ENCODE assay signal across 14 cellular contexts in genomic region chr15:40334541-40334940, GRCh38. TPM values are rescaled to one million over a fixed set of nuclear protein-coding genes. Genes with fewer than 3 reads are reported as not detected.
DNase-seq lines count a peak whose midpoint lies in the region; ATAC-seq, FAIRE-seq and TF ChIP-seq lines count a peak whose summit lies in the region.
"Had no signal": no experiment of that assay in that cellular context is flagged by ENCODE, and none has a peak within 500 bp of the region (broad histone marks: within the 10 kb centered on the region; RNA-seq: fewer than 3 reads in every experiment).

No MANE protein-coding gene starts in this region.

- ATAC-seq in T-cell (replicated peaks in 1 of 4): no peak
- no peak for ATAC-seq in HG02885 (IDR thresholded peaks at IDR 0.05; ENCODE audit: poor library complexity, unreplicated experiment)

- no peaks in the 10 kb centered on the region for H3K9me3 ChIP-seq in CD8-positive, alpha-beta memory T cell (ENCODE audit: low read length)
- H3K9me3 ChIP-seq in keratinocyte (ENCODE audit: control insufficient read depth, low read depth, low read length) (no peaks in the 10 kb centered on the region), Caco-2 (no peaks in the 10 kb centered on the region)
- H3K9me3 ChIP-seq: SJCRH30 had no signal

- no peak overlapping the region for H3K4me3 ChIP-seq in CD8-positive, alpha-beta memory T cell (ENCODE audit: low read length)
- H3K4me3 ChIP-seq in keratinocyte (ENCODE audit: control insufficient read depth in 2 of 3, extremely low read depth in 1 of 3, insufficient read depth in 2 of 3, low read depth in 1 of 3, low read length in 3 of 3) (no peak overlapping the region), skin epidermis (no peak overlapping the region), Caco-2 (ENCODE audit: low read depth, low read length) (no peak overlapping the region)
- H3K4me3 ChIP-seq: SJCRH30 had no signal

- no peak for FAIRE-seq in keratinocyte (lab: Jason Lieb, UNC)

- H3K79me2 ChIP-seq in keratinocyte (ENCODE audit: control insufficient read depth, insufficient read depth, low read length): peaks cover 24% of the 10 kb centered on the region

- H2AFZ ChIP-seq in keratinocyte (ENCODE audit: control insufficient read depth, low read length): no peak overlapping the region

- H3K9ac ChIP-seq in keratinocyte (ENCODE audit: control insufficient read depth, extremely low read depth, insufficient read depth, low read length): no peak overlapping the region

- POLR2A ChIA-PET in CD8-positive, alpha-beta memory T cell (lab: Charles Lee): interaction anchor here (1.7 kb wide), 1 partner anchor 9 kb away, joined by 5 read pairs; no protein-coding TSS in a partner anchor
- POLR2A ChIA-PET in T-cell (lab: Charles Lee): interaction anchor here in 1 of 2 donors (0.9 kb wide), 1 partner anchor 11 kb away, joined by 3 read pairs; the partner anchor contains the start of gene INAFM2
- POLR2A ChIA-PET in Caco-2 (lab: Charles Lee): no interaction called here

- H3K9me1 ChIP-seq in keratinocyte (ENCODE audit: control insufficient read depth, extremely low read depth, insufficient read depth, low read length): peaks cover 2% of the 10 kb centered on the region

- no peaks in the 10 kb centered on the region for H3K36me3 ChIP-seq in CD8-positive, alpha-beta memory T cell (ENCODE audit: insufficient read depth, low read length)
- peaks cover 22 to 39% of the 10 kb centered on the region in 2 experiments for H3K36me3 ChIP-seq in keratinocyte (ENCODE audit: control insufficient read depth in 2 of 2, extremely low read depth in 1 of 2, insufficient read depth in 2 of 2, low read length in 2 of 2)
- H3K36me3 ChIP-seq in Caco-2 (ENCODE audit: control insufficient read depth, insufficient read depth, low read length): no peaks in the 10 kb centered on the region
- H3K36me3 ChIP-seq: SJCRH30 had no signal

- H3K9me3 Mint-ChIP-seq in CD8-positive, alpha-beta memory T cell: peaks cover 0 to 1% (median 0%) of the 10 kb centered on the region in 5 donors
- no peaks in the 10 kb centered on the region for H3K9me3 Mint-ChIP-seq in T-cell
- no peaks in the 10 kb centered on the region for H3K9me3 Mint-ChIP-seq in Caco-2 (ENCODE audit: unreplicated experiment)
- H3K9me3 Mint-ChIP-seq: activated naive CD4-positive, alpha-beta T cell treated with anti-CD3 and anti-CD28 coated beads, Interleukin-2, amount 10 ng/mL, durations not matched to agents 7 days and 5 days had no signal

- H3K4me3 Mint-ChIP-seq in CD8-positive, alpha-beta memory T cell: no peak overlapping the region
- H3K4me3 Mint-ChIP-seq in T-cell (peak overlapping the region in 1 of 3 donors; percentile 42), Caco-2 (ENCODE audit: unreplicated experiment) (no peak overlapping the region)
- H3K4me3 Mint-ChIP-seq: activated naive CD4-positive, alpha-beta T cell treated with anti-CD3 and anti-CD28 coated beads, Interleukin-2, amount 10 ng/mL, durations not matched to agents 7 days and 5 days had no signal

- DNase-seq in CD8-positive, alpha-beta memory T cell: no peak
- no peak for DNase-seq in T-cell
- no peak for DNase-seq in keratinocyte (ENCODE audit: low read depth, low spot score)
- DNase-seq in Caco-2: no peak
- DNase-seq in activated CD8-positive, alpha-beta memory T cell treated with anti-CD3 and anti-CD28 coated beads, Interleukin-2, amount 50 U/mL, for 4 hours: no peak
- no peak for DNase-seq in C1 segment of cervical spinal cord (lab: John Stamatoyannopoulos, UW)
- DNase-seq: effector CD8-positive, alpha-beta T cell; NCI-H510A had no signal

- H3K27ac ChIP-seq in CD8-positive, alpha-beta memory T cell (ENCODE audit: low read depth, low read length): peak overlapping the region; percentile 16
- H3K27ac ChIP-seq in keratinocyte (ENCODE audit: control insufficient read depth, insufficient read depth, low read length) (peak overlapping the region; percentile 11), skin epidermis (peak overlapping the region in 20 of 21 experiments; percentile 7 to 87 (median 72))
- H3K27ac ChIP-seq: SJCRH30 had no signal

- dilution Hi-C loops in keratinocyte (cut with MboI; ENCODE audit: extremely low pct_ligation_motif_present, low sequenced_read_pairs): no loop called here

- H3K27ac Mint-ChIP-seq in CD8-positive, alpha-beta memory T cell: peak overlapping the region in 1 of 8 donors; percentile 33
- peak overlapping the region; percentile 48 to 79 for H3K27ac Mint-ChIP-seq in T-cell
- H3K27ac Mint-ChIP-seq in Caco-2 (ENCODE audit: unreplicated experiment): no peak overlapping the region

- no peaks in the 10 kb centered on the region for H4K20me1 ChIP-seq in keratinocyte (ENCODE audit: control insufficient read depth, extremely low read depth, insufficient read depth, low read length)

- CTCF ChIA-PET in CD8-positive, alpha-beta memory T cell (lab: Charles Lee): interaction anchor here (1.1 to 12.2 kb wide), 3 partner anchors 13 to 33 kb away, joined by 4 to 189 read pairs (median 90); partner anchors contain the start of genes INAFM2 and PLCB2
- CTCF ChIA-PET in T-cell (lab: Charles Lee): interaction anchor here (0.6 to 1.4 kb wide), 5 partner anchors 10 to 55 kb away, joined by 3 to 5 read pairs (median 4); no protein-coding TSS in a partner anchor
- CTCF ChIA-PET in Caco-2 (lab: Charles Lee): interaction anchor here (1.4 to 5.1 kb wide), 5 partner anchors 9 to 55 kb away, joined by 3 to 47 read pairs (median 4); partner anchors contain the start of gene INAFM2

- intact Hi-C loops in Caco-2 (cut with micrococcal nuclease; ENCODE audit: unreplicated experiment): no loop called here

- no TSS peak for BruUV-seq in Caco-2 (replicated peaks; lab: Mats Ljungman, UMichigan)

- H3K36me3 Mint-ChIP-seq in CD8-positive, alpha-beta memory T cell: no peaks in the 10 kb centered on the region
- no peaks in the 10 kb centered on the region for H3K36me3 Mint-ChIP-seq in T-cell
- H3K36me3 Mint-ChIP-seq in Caco-2 (ENCODE audit: insufficient read depth, unreplicated experiment): no peaks in the 10 kb centered on the region
- H3K36me3 Mint-ChIP-seq: activated naive CD4-positive, alpha-beta T cell treated with anti-CD3 and anti-CD28 coated beads, Interleukin-2, amount 10 ng/mL, durations not matched to agents 7 days and 5 days had no signal

- no peaks in the 10 kb centered on the region for H3K27me3 ChIP-seq in CD8-positive, alpha-beta memory T cell (ENCODE audit: insufficient read depth, low read length, poor library complexity, severe bottlenecking)
- H3K27me3 ChIP-seq in keratinocyte (ENCODE audit: control insufficient read depth, extremely low read depth, insufficient read depth, low read length): no peaks in the 10 kb centered on the region
- H3K27me3 ChIP-seq in Caco-2 (replicated peaks; ENCODE audit: control insufficient read depth, insufficient read depth, low read length): no peaks in the 10 kb centered on the region
- H3K27me3 ChIP-seq: SJCRH30 had no signal

- H3K4me1 Mint-ChIP-seq in CD8-positive, alpha-beta memory T cell: peaks cover 4 to 12% (median 7%) of the 10 kb centered on the region in 3 donors
- H3K4me1 Mint-ChIP-seq in T-cell: peaks cover 17 to 35% (median 20%) of the 10 kb centered on the region in 3 donors
- peaks cover 26% of the 10 kb centered on the region for H3K4me1 Mint-ChIP-seq in Caco-2 (ENCODE audit: low read depth, unreplicated experiment)

- H3K4me1 ChIP-seq in CD8-positive, alpha-beta memory T cell (ENCODE audit: insufficient read depth, low read length): peaks cover 23% of the 10 kb centered on the region
- peaks cover 53% of the 10 kb centered on the region for H3K4me1 ChIP-seq in keratinocyte (ENCODE audit: control insufficient read depth, extremely low read depth, insufficient read depth, low read length)
- peaks cover 22% of the 10 kb centered on the region for H3K4me1 ChIP-seq in Caco-2

- no peak overlapping the region for H3K4me2 ChIP-seq in keratinocyte (ENCODE audit: control insufficient read depth, extremely low read depth, insufficient read depth, low read depth, low read length)

- TF ChIP-seq CTCF in keratinocyte (optimal IDR thresholded peaks at IDR 0.05 in 1 of 3, IDR thresholded peaks at IDR 0.05 in 1 of 3, conservative IDR thresholded peaks at IDR 0.05 in 1 of 3; ENCODE audit: extremely low read depth in 1 of 3, insufficient read depth in 2 of 3, low read length in 3 of 3) (no peak), Caco-2 (IDR thresholded peaks at IDR 0.05; ENCODE audit: insufficient read depth in 1 of 2, low read depth in 1 of 2, low read length in 1 of 2, severe bottlenecking in 1 of 2, unreplicated experiment in 1 of 2) (no peak)

- peaks cover 2 to 4% of the 10 kb centered on the region in 2 donors for H3K27me3 Mint-ChIP-seq in CD8-positive, alpha-beta memory T cell
- no peaks in the 10 kb centered on the region for H3K27me3 Mint-ChIP-seq in T-cell
- H3K27me3 Mint-ChIP-seq in Caco-2 (ENCODE audit: insufficient read depth, unreplicated experiment): no peaks in the 10 kb centered on the region

RNA-seq across cellular contexts. Expression of gene CCDC9B, which starts 6.2 kb away (rescaled TPM):
- total RNA-seq in CD8-positive, alpha-beta memory T cell: under 1 TPM; 0.39 to 0.47 TPM
- polyA plus RNA-seq in CD8-positive, alpha-beta memory T cell: 0.08 TPM
- 1 to 10 TPM in 4 of 5 donors, under 1 TPM in 1; 0.80 to 2.2 (median 1.7) TPM for total RNA-seq in T-cell
- 6.3 to 9.6 TPM (median 7.4 TPM) in 3 replicates for polyA plus RNA-seq in keratinocyte
- 32.3 TPM for polyA plus RNA-seq in keratinocyte (2011; ENCODE audit: low read depth)
- 7.6 and 13.9 TPM in 2 replicates for polyA plus RNA-seq in keratinocyte (2011; cell fraction: cytosol; rRNA removed)
- 105 and 122 TPM in 2 replicates for polyA plus RNA-seq in keratinocyte (2011; cell fraction: nucleus; rRNA removed)
- 22.8 and 85.9 TPM in 2 replicates for polyA plus RNA-seq in keratinocyte (2012; ENCODE audit: low replicate concordance)
- 27.3 to 109 TPM (median 58.7 TPM) in 3 replicates for polyA minus RNA-seq in keratinocyte
- 16.5 TPM for polyA minus RNA-seq in keratinocyte (2011; cell fraction: cytosol; rRNA and poly(A)+ RNA removed)
- 44.7 and 58.6 TPM in 2 replicates for polyA minus RNA-seq in keratinocyte (2011; cell fraction: nucleus; rRNA and poly(A)+ RNA removed)
- 0.86 and 0.95 TPM in 2 replicates for total RNA-seq in Caco-2 (2022)

RNA-seq across cellular contexts. Expression of gene INAFM2, which starts 11.0 kb away (rescaled TPM):
- total RNA-seq in CD8-positive, alpha-beta memory T cell: 10 to 100 TPM; 13.5 to 15.3 TPM
- 2.7 TPM for polyA plus RNA-seq in CD8-positive, alpha-beta memory T cell
- total RNA-seq in T-cell (10 to 100 TPM in 1 of 5 donors, 1 to 10 TPM in 4; 5.5 to 10.9 (median 6.4) TPM), Caco-2 (2022) (13.4 and 15.4 TPM in 2 replicates)
- 9.1 to 15.2 TPM (median 13.5 TPM) in 3 replicates for polyA plus RNA-seq in keratinocyte
- polyA plus RNA-seq in keratinocyte (2011; ENCODE audit: low read depth): 2.5 TPM
- 8.5 and 17.1 TPM in 2 replicates for polyA plus RNA-seq in keratinocyte (2011; cell fraction: cytosol; rRNA removed)
- 17.2 and 18.4 TPM in 2 replicates for polyA plus RNA-seq in keratinocyte (2011; cell fraction: nucleus; rRNA removed)
- polyA plus RNA-seq in keratinocyte (2012; ENCODE audit: low replicate concordance): 7.8 and 18.3 TPM in 2 replicates
- polyA minus RNA-seq in keratinocyte: 4.8 to 6.7 TPM (median 6.4 TPM) in 3 replicates
- polyA minus RNA-seq in keratinocyte (2011; cell fraction: cytosol; rRNA and poly(A)+ RNA removed): 10.7 TPM
- polyA minus RNA-seq in keratinocyte (2011; cell fraction: nucleus; rRNA and poly(A)+ RNA removed): 4.6 and 5.9 TPM in 2 replicates

RNA-seq across cellular contexts. Expression of gene PHGR1, which starts 16.3 kb away (rescaled TPM):
- not detected for total RNA-seq in CD8-positive, alpha-beta memory T cell
- polyA plus RNA-seq in CD8-positive, alpha-beta memory T cell: not detected
- total RNA-seq in T-cell (under 1 TPM in 1 of 5 donors, not detected in 4; 0.70 TPM), Caco-2 (2022) (67.9 and 103 TPM in 2 replicates)
- not detected in 3 replicates for polyA plus RNA-seq in keratinocyte
- not detected for polyA plus RNA-seq in keratinocyte (2011; ENCODE audit: low read depth)
- not detected in 2 replicates for polyA plus RNA-seq in keratinocyte (2011; cell fraction: cytosol; rRNA removed)
- polyA plus RNA-seq in keratinocyte (2011; cell fraction: nucleus; rRNA removed): not detected in 2 replicates
- not detected in 2 replicates for polyA plus RNA-seq in keratinocyte (2012; ENCODE audit: low replicate concordance)
- polyA minus RNA-seq in keratinocyte: not detected in 3 replicates
- not detected for polyA minus RNA-seq in keratinocyte (2011; cell fraction: cytosol; rRNA and poly(A)+ RNA removed)
- not detected in 2 replicates for polyA minus RNA-seq in keratinocyte (2011; cell fraction: nucleus; rRNA and poly(A)+ RNA removed)
- total RNA-seq: MCF 10A, SJCRH30, urinary bladder had no signal

RNA-seq across cellular contexts. Expression of gene DISP2, which starts 23.5 kb away (rescaled TPM):
- total RNA-seq in CD8-positive, alpha-beta memory T cell: 1 to 10 TPM in 1 of 2 experiments, under 1 TPM in 1; 0.18 to 1.1 TPM
- 1.1 TPM for polyA plus RNA-seq in CD8-positive, alpha-beta memory T cell
- 1 to 10 TPM in 1 of 5 donors, under 1 TPM in 4; 0.03 to 1.4 (median 0.18) TPM for total RNA-seq in T-cell
- polyA plus RNA-seq in keratinocyte: 0.12 to 0.68 TPM (median 0.12 TPM) in 3 replicates
- 0.05 TPM for polyA plus RNA-seq in keratinocyte (2011; ENCODE audit: low read depth)
- 0.09 and 0.60 TPM in 2 replicates for polyA plus RNA-seq in keratinocyte (2011; cell fraction: cytosol; rRNA removed)
- 0.97 and 1.1 TPM in 2 replicates for polyA plus RNA-seq in keratinocyte (2011; cell fraction: nucleus; rRNA removed)
- 0.28 and 1.6 TPM in 2 replicates for polyA plus RNA-seq in keratinocyte (2012; ENCODE audit: low replicate concordance)
- 0.26 to 1.2 TPM (median 0.64 TPM) in 3 replicates for polyA minus RNA-seq in keratinocyte
- 0.19 TPM for polyA minus RNA-seq in keratinocyte (2011; cell fraction: cytosol; rRNA and poly(A)+ RNA removed)
- 0.54 and 0.74 TPM in 2 replicates for polyA minus RNA-seq in keratinocyte (2011; cell fraction: nucleus; rRNA and poly(A)+ RNA removed)
- 4.6 and 6.3 TPM in 2 replicates for total RNA-seq in Caco-2 (2022)

RNA-seq across cellular contexts. Expression of gene PLCB2, which starts 26.8 kb away (rescaled TPM):
- total RNA-seq in CD8-positive, alpha-beta memory T cell: 10 to 100 TPM; 57.3 to 57.7 TPM
- polyA plus RNA-seq in CD8-positive, alpha-beta memory T cell: 34.8 TPM
- total RNA-seq in T-cell (100 to 1,000 TPM; 242 to 293 (median 245) TPM), Caco-2 (2022) (4.0 and 4.7 TPM in 2 replicates)
- polyA plus RNA-seq in keratinocyte: 0.52 to 1.1 TPM (median 0.73 TPM) in 3 replicates
- polyA plus RNA-seq in keratinocyte (2011; ENCODE audit: low read depth): not detected
- 0.69 and 0.72 TPM in 2 replicates for polyA plus RNA-seq in keratinocyte (2011; cell fraction: cytosol; rRNA removed)
- polyA plus RNA-seq in keratinocyte (2011; cell fraction: nucleus; rRNA removed): 0.73 and 1.3 TPM in 2 replicates
- polyA plus RNA-seq in keratinocyte (2012; ENCODE audit: low replicate concordance): 0.23 and 1.4 TPM in 2 replicates
- 0.40 to 0.69 TPM in 2 of 3 replicates, not detected in the other for polyA minus RNA-seq in keratinocyte
- not detected for polyA minus RNA-seq in keratinocyte (2011; cell fraction: cytosol; rRNA and poly(A)+ RNA removed)
- not detected in 2 replicates for polyA minus RNA-seq in keratinocyte (2011; cell fraction: nucleus; rRNA and poly(A)+ RNA removed)

Comparison
In these comparisons a context has a peak if more than half of its experiments do, and no peak if none do; other contexts are left out.
1. H3K27ac ChIP-seq: peak in every context shown above with its lines; median percentile 72 in skin epidermis; 16 in CD8-positive, alpha-beta memory T cell; 11 in keratinocyte.
2. RNA of gene PHGR1, which starts 16.3 kb away (total RNA-seq): 67.9 to 103 TPM in Caco-2; not detected in CD8-positive, alpha-beta memory T cell and 0.70 TPM in T-cell; every median in the first group is over 10 times any median in the second.